In the genomic region with DNA sequence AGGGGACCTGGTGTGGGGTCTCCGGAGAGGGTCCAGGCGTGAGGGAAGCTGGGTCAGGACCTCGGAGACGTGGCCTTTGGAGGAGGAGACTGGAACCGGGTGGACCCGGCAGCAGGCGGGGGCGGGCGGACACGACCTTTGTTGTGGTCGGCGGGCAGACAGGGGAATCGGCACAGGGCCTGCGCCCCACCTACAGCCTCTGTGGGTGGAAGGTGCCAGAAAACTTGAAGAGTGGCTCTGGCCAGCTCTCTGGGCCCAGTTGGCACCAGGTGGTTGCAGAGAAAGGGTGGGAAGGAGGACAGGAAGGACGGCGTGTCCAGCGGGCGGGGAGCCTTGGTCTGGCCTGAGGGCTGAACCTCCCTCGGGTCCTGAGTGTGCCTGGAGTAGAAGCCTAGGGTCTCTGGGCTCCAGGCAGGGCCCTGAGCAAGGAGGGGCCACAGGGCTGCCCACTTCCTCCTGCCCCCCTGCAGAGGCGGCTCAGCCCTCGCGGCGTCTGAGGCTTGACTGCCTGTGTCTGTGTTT, we compare ENCODE assay signal across 19 cellular contexts. TPM values are rescaled to one million over a fixed set of nuclear protein-coding genes. Genes with fewer than 3 reads are reported as not detected.
DNase-seq lines count a peak whose midpoint lies in the region; ATAC-seq, FAIRE-seq and TF ChIP-seq lines count a peak whose summit lies in the region.
"Had no signal": no experiment of that assay in that cellular context is flagged by ENCODE, and none has a peak within 500 bp of the region (broad histone marks: within the 10 kb centered on the region; RNA-seq: fewer than 3 reads in every experiment).

No MANE protein-coding gene starts in this region.

- H3K4me3 ChIP-seq in HepG2 (replicated peaks in 1 of 3; ENCODE audit: insufficient read depth in 1 of 3, low read depth in 2 of 3, low read length in 3 of 3) (peak overlapping the region; percentile 47 to 68 (median 67)), right lobe of liver (no peak overlapping the region), epithelial cell of proximal tubule (ENCODE audit: low read depth, low read length) (peak overlapping the region; percentile 88), neural progenitor cell (no peak overlapping the region), SK-N-SH (ENCODE audit: low read depth in 2 of 2, low read length in 1 of 2) (no peak overlapping the region)
- H3K4me3 ChIP-seq: SK-N-MC had no signal

- peaks cover 14% of the 10 kb centered on the region for H3K4me1 Mint-ChIP-seq in neural progenitor cell
- peaks cover 5% of the 10 kb centered on the region for H3K4me1 Mint-ChIP-seq in activated naive CD8-positive, alpha-beta T cell treated with anti-CD3 and anti-CD28 coated beads for 36 hours

- TF ChIP-seq CTCF in HepG2 (CRISPR knock-in tag; IDR thresholded peaks at IDR 0.05), result no peak
- no peak for TF ChIP-seq CTCF in right lobe of liver (IDR thresholded peaks at IDR 0.05)
- TF ChIP-seq CTCF in epithelial cell of proximal tubule (conservative IDR thresholded peaks at IDR 0.05; ENCODE audit: low read depth, low read length), result no peak
- no peak for TF ChIP-seq CTCF in neural progenitor cell (IDR thresholded peaks at IDR 0.05)
- no peak for TF ChIP-seq CTCF in SK-N-SH (IDR thresholded peaks at IDR 0.05)

- peak overlapping the region; percentile 63 for H3K9ac ChIP-seq in HepG2 (ENCODE audit: insufficient read depth, low read depth, low read length)
- H3K9ac ChIP-seq in neural progenitor cell, result no peak overlapping the region
- H3K9ac ChIP-seq in SK-N-SH, result no peak overlapping the region

- H3K4me3 Mint-ChIP-seq in neural progenitor cell, result no peak overlapping the region
- no peak overlapping the region for H3K4me3 Mint-ChIP-seq in activated naive CD8-positive, alpha-beta T cell treated with anti-CD3 and anti-CD28 coated beads for 36 hours
- H3K4me3 Mint-ChIP-seq: activated CD8-positive, alpha-beta memory T cell treated with anti-CD3 and anti-CD28 coated beads, Interleukin-2, amount 10 ng/mL, durations not matched to agents 7 days and 5 days; stimulated activated naive B cell treated with anti-CD40 and anti-IgM and Interleukin-4, amounts not matched to agents 10 μg/mL and 1 μg/mL and 100 μg/mL, for 72 hours had no signal

- in situ Hi-C loops in HepG2 (cut with HindIII; ENCODE audit: extremely low pct_ligation_motif_present, low pct_unique_long_range_greater_than_20kb), result no loop called here

- 8% methylated on average over 22 of the region's 23 CpGs for WGBS in HepG2 (ENCODE audit: low lambda C conversion rate)
- WGBS in right lobe of liver (ENCODE audit: insufficient coverage, low coverage, low lambda C conversion rate, missing lambda C conversion rate), result 48% methylated on average over 6 of the region's 23 CpGs
- WGBS in SK-N-SH (ENCODE audit: low lambda C conversion rate), result 76% methylated on average over 10 of the region's 23 CpGs

- H3K9me3 ChIP-seq in HepG2 (ENCODE audit: low read length), result no peaks in the 10 kb centered on the region
- no peaks in the 10 kb centered on the region for H3K9me3 ChIP-seq in right lobe of liver
- no peaks in the 10 kb centered on the region for H3K9me3 ChIP-seq in neural progenitor cell (ENCODE audit: low read depth)
- no peaks in the 10 kb centered on the region for H3K9me3 ChIP-seq in SK-N-SH
- H3K9me3 ChIP-seq: vagina had no signal

- H3K4me1 ChIP-seq in HepG2 (ENCODE audit: insufficient read depth, low read length) (peaks cover 56% of the 10 kb centered on the region), right lobe of liver (no peaks in the 10 kb centered on the region), neural progenitor cell (peaks cover 28% of the 10 kb centered on the region), SK-N-SH (ENCODE audit: control insufficient read depth in 1 of 2, insufficient read depth in 2 of 2, low read depth in 1 of 2, low read length in 1 of 2) (no peaks in the 10 kb centered on the region)

- TF ChIP-seq EP300 in HepG2 (IDR thresholded peaks at IDR 0.05; ENCODE audit: low read depth in 2 of 2, low read length in 2 of 2), result no peak
- no peak for TF ChIP-seq EP300 in HepG2 (CRISPR knock-in tag; IDR thresholded peaks at IDR 0.05; ENCODE audit: borderline replicate concordance)
- TF ChIP-seq EP300 in SK-N-SH (IDR thresholded peaks at IDR 0.05; ENCODE audit: borderline replicate concordance in 1 of 2, low read depth in 1 of 2, low read length in 1 of 2), result no peak

- peaks cover 0 to under 1% of the 10 kb centered on the region in 2 experiments; a peak in 1 of 5 replicates for H3K27me3 ChIP-seq in HepG2 (ENCODE audit: control insufficient read depth in 1 of 2, insufficient read depth in 2 of 2, low read length in 2 of 2)
- no peaks in the 10 kb centered on the region for H3K27me3 ChIP-seq in right lobe of liver
- peaks cover 38% of the 10 kb centered on the region for H3K27me3 ChIP-seq in neural progenitor cell
- H3K27me3 ChIP-seq in SK-N-SH (ENCODE audit: insufficient read depth), result no peaks in the 10 kb centered on the region
- H3K27me3 ChIP-seq: vagina had no signal

- DNase-seq in HepG2 (ENCODE audit: low spot score) (no peak), right lobe of liver (no peak), epithelial cell of proximal tubule (ENCODE audit: low read depth) (no peak), neural progenitor cell (ENCODE audit: low spot score) (no peak), SK-N-SH (no peak)
- DNase-seq in activated naive CD8-positive, alpha-beta T cell treated with anti-CD3 and anti-CD28 coated beads for 36 hours, result no peak
- DNase-seq: activated CD8-positive, alpha-beta memory T cell treated with anti-CD3 and anti-CD28 coated beads, Interleukin-2, amount 10 ng/mL, durations not matched to agents 7 days and 5 days; activated naive CD4-positive, alpha-beta T cell treated with anti-CD3 and anti-CD28 coated beads, Interleukin-2, amount 50 U/mL, for 16 hours; effector memory CD8-positive, alpha-beta T cell; GDM1; islet precursor cell; MM.1S; NCI-H2171; stimulated activated naive B cell treated with anti-CD40 and anti-IgM and Interleukin-4, amounts not matched to agents 10 μg/mL and 1 μg/mL and 100 μg/mL, for 72 hours had no signal

- peak overlapping the region; percentile 25 for H3K27ac ChIP-seq in HepG2 (ENCODE audit: extremely low read length, insufficient read depth, low read length)
- H3K27ac ChIP-seq in right lobe of liver, result no peak overlapping the region
- no peak overlapping the region for H3K27ac ChIP-seq in neural progenitor cell
- H3K27ac ChIP-seq in SK-N-SH (ENCODE audit: low read depth in 2 of 2, low read length in 1 of 2), result no peak overlapping the region
- H3K27ac ChIP-seq: SK-N-MC had no signal

- FAIRE-seq in HepG2 (lab: Jason Lieb, UNC), result no peak

- no peaks in the 10 kb centered on the region for H3K9me3 Mint-ChIP-seq in neural progenitor cell
- no peaks in the 10 kb centered on the region for H3K9me3 Mint-ChIP-seq in activated naive CD8-positive, alpha-beta T cell treated with anti-CD3 and anti-CD28 coated beads for 36 hours
- H3K9me3 Mint-ChIP-seq: effector memory CD8-positive, alpha-beta T cell; stimulated activated naive B cell treated with anti-CD40 and anti-IgM and Interleukin-4, amounts not matched to agents 10 μg/mL and 1 μg/mL and 100 μg/mL, for 72 hours had no signal

- no TSS peak for BruUV-seq in HepG2 (replicated peaks; lab: Mats Ljungman, UMichigan)

- H3K36me3 ChIP-seq in HepG2 (replicated peaks in 1 of 2; ENCODE audit: control insufficient read depth in 1 of 2, insufficient read depth in 2 of 2, low read length in 2 of 2) (no peaks in the 10 kb centered on the region), right lobe of liver (no peaks in the 10 kb centered on the region), neural progenitor cell (no peaks in the 10 kb centered on the region), SK-N-SH (replicated peaks in 1 of 2; ENCODE audit: control insufficient read depth in 1 of 2, insufficient read depth in 2 of 2, low read length in 1 of 2) (no peaks in the 10 kb centered on the region)
- H3K36me3 ChIP-seq: vagina had no signal

- H3K79me2 ChIP-seq in HepG2 (ENCODE audit: insufficient read depth, low read length), result no peaks in the 10 kb centered on the region
- no peaks in the 10 kb centered on the region for H3K79me2 ChIP-seq in neural progenitor cell (ENCODE audit: low read depth)
- H3K79me2 ChIP-seq in SK-N-SH (ENCODE audit: insufficient read depth), result no peaks in the 10 kb centered on the region

- H3F3A ChIP-seq in neural progenitor cell (ENCODE audit: low read depth), result peaks cover 17% of the 10 kb centered on the region
- H3F3A ChIP-seq in SK-N-SH (replicated peaks; ENCODE audit: insufficient read depth), result no peaks in the 10 kb centered on the region

- CTCF ChIA-PET in HepG2 (lab: Yijun Ruan, JAX; ENCODE audit: low intra/inter-chr PET ratio, low total read pairs), result no interaction called here
- CTCF ChIA-PET in SK-N-SH (lab: Yijun Ruan, JAX), result no interaction called here

- no peaks in the 10 kb centered on the region for H4K20me1 ChIP-seq in HepG2 (ENCODE audit: insufficient read depth, low read length)
- no peaks in the 10 kb centered on the region for H4K20me1 ChIP-seq in neural progenitor cell (ENCODE audit: low read depth)
- H4K20me1 ChIP-seq in SK-N-SH (ENCODE audit: insufficient read depth), result no peaks in the 10 kb centered on the region

- ATAC-seq in HepG2, result peak; percentile 2
- ATAC-seq in right lobe of liver, result no peak
- ATAC-seq in HG02642 (IDR thresholded peaks at IDR 0.05; ENCODE audit: poor library complexity, unreplicated experiment), result no peak
- no peak for ATAC-seq in HG03565 (IDR thresholded peaks at IDR 0.05; ENCODE audit: unreplicated experiment)
- ATAC-seq: activated CD8-positive, alpha-beta memory T cell treated with anti-CD3 and anti-CD28 coated beads, Interleukin-2, amount 10 ng/mL, durations not matched to agents 7 days and 5 days; effector memory CD8-positive, alpha-beta T cell; stimulated activated naive B cell treated with anti-CD40 and anti-IgM and Interleukin-4, amounts not matched to agents 10 μg/mL and 1 μg/mL and 100 μg/mL, for 72 hours had no signal

- H3K27ac Mint-ChIP-seq in neural progenitor cell, result peak overlapping the region; percentile 74
- no peak overlapping the region for H3K27ac Mint-ChIP-seq in activated naive CD8-positive, alpha-beta T cell treated with anti-CD3 and anti-CD28 coated beads for 36 hours
- H3K27ac Mint-ChIP-seq: activated CD8-positive, alpha-beta memory T cell treated with anti-CD3 and anti-CD28 coated beads, Interleukin-2, amount 10 ng/mL, durations not matched to agents 7 days and 5 days; stimulated activated naive B cell treated with anti-CD40 and anti-IgM and Interleukin-4, amounts not matched to agents 10 μg/mL and 1 μg/mL and 100 μg/mL, for 72 hours had no signal

- no peaks in the 10 kb centered on the region for H3K9me2 ChIP-seq in SK-N-SH

- H3K4me2 ChIP-seq in HepG2 (ENCODE audit: low read depth, low read length) (peak overlapping the region; percentile 82), neural progenitor cell (no peak overlapping the region), SK-N-SH (no peak overlapping the region)

- intact Hi-C loops in HepG2 (cut with micrococcal nuclease; ENCODE audit: unreplicated experiment), result no loop called here
- intact Hi-C loops in right lobe of liver (cut with DNase I), result no loop called here

- no peaks in the 10 kb centered on the region for H3K36me3 Mint-ChIP-seq in neural progenitor cell
- H3K36me3 Mint-ChIP-seq in activated naive CD8-positive, alpha-beta T cell treated with anti-CD3 and anti-CD28 coated beads for 36 hours, result no peaks in the 10 kb centered on the region
- H3K36me3 Mint-ChIP-seq: activated CD8-positive, alpha-beta memory T cell treated with anti-CD3 and anti-CD28 coated beads, Interleukin-2, amount 10 ng/mL, durations not matched to agents 7 days and 5 days; stimulated activated naive B cell treated with anti-CD40 and anti-IgM and Interleukin-4, amounts not matched to agents 10 μg/mL and 1 μg/mL and 100 μg/mL, for 72 hours had no signal

- no peak for TF ChIP-seq RAD21 in HepG2 (CRISPR knock-in tag; IDR thresholded peaks at IDR 0.05)
- no peak for TF ChIP-seq RAD21 in SK-N-SH (IDR thresholded peaks at IDR 0.05; ENCODE audit: low read length)

- TF ChIP-seq POLR2A in HepG2 (IDR thresholded peaks at IDR 0.05; ENCODE audit: insufficient read depth in 1 of 2, low read depth in 2 of 2, low read length in 2 of 2), result no peak
- no peak for TF ChIP-seq POLR2A in right lobe of liver (IDR thresholded peaks at IDR 0.05)

- POLR2A ChIA-PET in HepG2 (lab: Yijun Ruan, JAX) (interaction anchor here (1.4 to 7.4 kb wide), 12 partner anchors 9 to 160 kb away, joined by 4 to 93 read pairs (median 7); a partner anchor contains a TSS), SK-N-SH (lab: Yijun Ruan, JAX) (no interaction called here)

- H2AFZ ChIP-seq in HepG2 (ENCODE audit: low read length) (no peak overlapping the region), neural progenitor cell (replicated peaks) (no peak overlapping the region), SK-N-SH (ENCODE audit: low read depth) (no peak overlapping the region)

- peaks cover 6% of the 10 kb centered on the region for H3K27me3 Mint-ChIP-seq in neural progenitor cell (ENCODE audit: insufficient read depth, low read depth)
- peaks cover 4% of the 10 kb centered on the region for H3K27me3 Mint-ChIP-seq in activated naive CD8-positive, alpha-beta T cell treated with anti-CD3 and anti-CD28 coated beads for 36 hours

RNA-seq across cellular contexts. Expression of a gene that starts 7.7 kb away (rescaled TPM):
- total RNA-seq in HepG2 (2016; rRNA removed; fragmentation: Illumina TruSeq; extraction: Trizol), result not detected in 2 replicates
- total RNA-seq in HepG2 (2016; cell fraction: cytosol; rRNA removed; fragmentation: Illumina TruSeq; extraction: Trizol; ENCODE audit: low read depth), result not detected in 2 replicates
- total RNA-seq in HepG2 (2016; cell fraction: insoluble cytoplasmic fraction; rRNA removed; fragmentation: Illumina TruSeq; extraction: Trizol), result not detected in 2 replicates
- total RNA-seq in HepG2 (2016; cell fraction: membrane; rRNA removed; fragmentation: Illumina TruSeq; extraction: Trizol), result not detected in 2 replicates
- total RNA-seq in HepG2 (2016; cell fraction: nucleus; rRNA removed; fragmentation: Illumina TruSeq; extraction: Trizol), result not detected in 2 replicates
- polyA plus RNA-seq in HepG2 (2011; rRNA removed), result not detected in 2 replicates
- polyA plus RNA-seq in HepG2 (2011; cell fraction: cytosol; rRNA removed), result 0.06 and 0.08 TPM in 2 replicates
- 0.24 and 0.48 TPM in 2 replicates for polyA plus RNA-seq in HepG2 (2011; cell fraction: nucleus; rRNA removed)
- polyA plus RNA-seq in HepG2 (2012), result 0.07 TPM in 1 of 2 replicates, not detected in the other
- polyA plus RNA-seq in HepG2 (2016; cell fraction: cytosol; fragmentation: Illumina TruSeq; extraction: Trizol; ENCODE audit: low read depth), result not detected in 2 replicates
- polyA plus RNA-seq in HepG2 (2016; cell fraction: insoluble cytoplasmic fraction; fragmentation: Illumina TruSeq; extraction: Trizol; ENCODE audit: low read depth), result not detected in 2 replicates
- not detected in 2 replicates for polyA plus RNA-seq in HepG2 (2016; cell fraction: membrane; fragmentation: Illumina TruSeq; extraction: Trizol; ENCODE audit: low read depth)
- polyA plus RNA-seq in HepG2 (2016; cell fraction: nucleus; fragmentation: Illumina TruSeq; extraction: Trizol; ENCODE audit: insufficient read depth, low read depth), result not detected in 2 replicates
- 0.18 TPM in 1 of 2 replicates, not detected in the other for polyA minus RNA-seq in HepG2 (2011; rRNA and poly(A)+ RNA removed; ENCODE audit: low replicate concordance)
- polyA minus RNA-seq in HepG2 (2011; cell fraction: cytosol; rRNA and poly(A)+ RNA removed), result not detected in 2 replicates
- not detected in 2 replicates for polyA minus RNA-seq in HepG2 (2011; cell fraction: nucleus; rRNA and poly(A)+ RNA removed)
- not detected for total RNA-seq in right lobe of liver
- not detected in 2 replicates for total RNA-seq in epithelial cell of proximal tubule
- total RNA-seq in neural progenitor cell (ENCODE audit: low replicate concordance), result 0.22 TPM in 1 of 2 replicates, not detected in the other
- not detected for total RNA-seq in activated naive CD8-positive, alpha-beta T cell treated with anti-CD3 and anti-CD28 coated beads for 36 hours
- not detected in 2 replicates for polyA plus RNA-seq in SK-N-SH (2012; rRNA removed)
- polyA plus RNA-seq in SK-N-SH (2012; cell fraction: cytosol; rRNA removed), result not detected in 2 replicates
- polyA plus RNA-seq in SK-N-SH (2012; cell fraction: nucleus; rRNA removed), result not detected in 2 replicates
- total RNA-seq: activated CD8-positive, alpha-beta memory T cell treated with anti-CD3 and anti-CD28 coated beads, Interleukin-2, amount 10 ng/mL, durations not matched to agents 7 days and 5 days; pulmonary artery endothelial cell; vagina had no signal

RNA-seq across cellular contexts. Expression of a gene that starts 40.4 kb away (rescaled TPM):
- not detected in 2 replicates for total RNA-seq in HepG2 (2016; rRNA removed; fragmentation: Illumina TruSeq; extraction: Trizol)
- total RNA-seq in HepG2 (2016; cell fraction: cytosol; rRNA removed; fragmentation: Illumina TruSeq; extraction: Trizol; ENCODE audit: low read depth), result not detected in 2 replicates
- not detected in 2 replicates for total RNA-seq in HepG2 (2016; cell fraction: insoluble cytoplasmic fraction; rRNA removed; fragmentation: Illumina TruSeq; extraction: Trizol)
- total RNA-seq in HepG2 (2016; cell fraction: membrane; rRNA removed; fragmentation: Illumina TruSeq; extraction: Trizol), result not detected in 2 replicates
- total RNA-seq in HepG2 (2016; cell fraction: nucleus; rRNA removed; fragmentation: Illumina TruSeq; extraction: Trizol), result not detected in 2 replicates
- polyA plus RNA-seq in HepG2 (2011; rRNA removed), result not detected in 2 replicates
- not detected in 2 replicates for polyA plus RNA-seq in HepG2 (2011; cell fraction: cytosol; rRNA removed)
- polyA plus RNA-seq in HepG2 (2011; cell fraction: nucleus; rRNA removed), result 0.19 TPM in 1 of 2 replicates, not detected in the other
- polyA plus RNA-seq in HepG2 (2012), result not detected in 2 replicates
- not detected in 2 replicates for polyA plus RNA-seq in HepG2 (2016; cell fraction: cytosol; fragmentation: Illumina TruSeq; extraction: Trizol; ENCODE audit: low read depth)
- polyA plus RNA-seq in HepG2 (2016; cell fraction: insoluble cytoplasmic fraction; fragmentation: Illumina TruSeq; extraction: Trizol; ENCODE audit: low read depth), result not detected in 2 replicates
- not detected in 2 replicates for polyA plus RNA-seq in HepG2 (2016; cell fraction: membrane; fragmentation: Illumina TruSeq; extraction: Trizol; ENCODE audit: low read depth)
- polyA plus RNA-seq in HepG2 (2016; cell fraction: nucleus; fragmentation: Illumina TruSeq; extraction: Trizol; ENCODE audit: insufficient read depth, low read depth), result not detected in 2 replicates
- polyA minus RNA-seq in HepG2 (2011; rRNA and poly(A)+ RNA removed; ENCODE audit: low replicate concordance), result not detected in 2 replicates
- polyA minus RNA-seq in HepG2 (2011; cell fraction: cytosol; rRNA and poly(A)+ RNA removed), result not detected in 2 replicates
- polyA minus RNA-seq in HepG2 (2011; cell fraction: nucleus; rRNA and poly(A)+ RNA removed), result not detected in 2 replicates
- total RNA-seq in right lobe of liver, result under 1 TPM in 2 of 6 experiments, not detected in 4; 0.24 to 0.27 TPM
- total RNA-seq in epithelial cell of proximal tubule, result 0.65 and 3.1 TPM in 2 replicates
- total RNA-seq in neural progenitor cell (ENCODE audit: low replicate concordance), result not detected in 2 replicates
- 10 to 100 TPM; 52.5 to 53.3 TPM for total RNA-seq in activated naive CD8-positive, alpha-beta T cell treated with anti-CD3 and anti-CD28 coated beads for 36 hours
- 0.05 TPM in 1 of 2 replicates, not detected in the other for polyA plus RNA-seq in SK-N-SH (2012; rRNA removed)
- polyA plus RNA-seq in SK-N-SH (2012; cell fraction: cytosol; rRNA removed), result 0.03 and 0.06 TPM in 2 replicates
- polyA plus RNA-seq in SK-N-SH (2012; cell fraction: nucleus; rRNA removed), result 0.41 TPM in 1 of 2 replicates, not detected in the other
- total RNA-seq: pulmonary artery endothelial cell had no signal

RNA-seq across cellular contexts. Expression of a gene that starts 48.0 kb away (rescaled TPM):
- total RNA-seq in HepG2 (2016; rRNA removed; fragmentation: Illumina TruSeq; extraction: Trizol) (not detected in 2 replicates), right lobe of liver (under 1 TPM in 4 of 6 experiments, not detected in 2; 0.20 to 0.99 (median 0.28) TPM), epithelial cell of proximal tubule (0.36 and 0.40 TPM in 2 replicates), neural progenitor cell (ENCODE audit: low replicate concordance) (0.09 TPM in 1 of 2 replicates, not detected in the other)
- not detected in 2 replicates for total RNA-seq in HepG2 (2016; cell fraction: cytosol; rRNA removed; fragmentation: Illumina TruSeq; extraction: Trizol; ENCODE audit: low read depth)
- not detected in 2 replicates for total RNA-seq in HepG2 (2016; cell fraction: insoluble cytoplasmic fraction; rRNA removed; fragmentation: Illumina TruSeq; extraction: Trizol)
- not detected in 2 replicates for total RNA-seq in HepG2 (2016; cell fraction: membrane; rRNA removed; fragmentation: Illumina TruSeq; extraction: Trizol)
- total RNA-seq in HepG2 (2016; cell fraction: nucleus; rRNA removed; fragmentation: Illumina TruSeq; extraction: Trizol), result not detected in 2 replicates
- polyA plus RNA-seq in HepG2 (2011; rRNA removed) (0.21 TPM in 1 of 2 replicates, not detected in the other), SK-N-SH (2012; rRNA removed) (not detected in 2 replicates)
- 0.03 TPM in 1 of 2 replicates, not detected in the other for polyA plus RNA-seq in HepG2 (2011; cell fraction: cytosol; rRNA removed)
- polyA plus RNA-seq in HepG2 (2011; cell fraction: nucleus; rRNA removed), result 0.18 and 0.28 TPM in 2 replicates
- polyA plus RNA-seq in HepG2 (2012), result not detected in 2 replicates
- polyA plus RNA-seq in HepG2 (2016; cell fraction: cytosol; fragmentation: Illumina TruSeq; extraction: Trizol; ENCODE audit: low read depth), result not detected in 2 replicates
- polyA plus RNA-seq in HepG2 (2016; cell fraction: insoluble cytoplasmic fraction; fragmentation: Illumina TruSeq; extraction: Trizol; ENCODE audit: low read depth), result not detected in 2 replicates
- not detected in 2 replicates for polyA plus RNA-seq in HepG2 (2016; cell fraction: membrane; fragmentation: Illumina TruSeq; extraction: Trizol; ENCODE audit: low read depth)
- polyA plus RNA-seq in HepG2 (2016; cell fraction: nucleus; fragmentation: Illumina TruSeq; extraction: Trizol; ENCODE audit: insufficient read depth, low read depth), result not detected in 2 replicates
- polyA minus RNA-seq in HepG2 (2011; rRNA and poly(A)+ RNA removed; ENCODE audit: low replicate concordance), result not detected in 2 replicates
- polyA minus RNA-seq in HepG2 (2011; cell fraction: cytosol; rRNA and poly(A)+ RNA removed), result not detected in 2 replicates
- not detected in 2 replicates for polyA minus RNA-seq in HepG2 (2011; cell fraction: nucleus; rRNA and poly(A)+ RNA removed)
- total RNA-seq in activated naive CD8-positive, alpha-beta T cell treated with anti-CD3 and anti-CD28 coated beads for 36 hours, result 100 to 1,000 TPM; 110 to 111 TPM
- not detected in 2 replicates for polyA plus RNA-seq in SK-N-SH (2012; cell fraction: cytosol; rRNA removed)
- polyA plus RNA-seq in SK-N-SH (2012; cell fraction: nucleus; rRNA removed), result 0.08 and 0.13 TPM in 2 replicates
- total RNA-seq: vagina had no signal

RNA-seq across cellular contexts. Expression of a gene that starts 50.1 kb away (rescaled TPM):
- 3.8 and 6.7 TPM in 2 replicates for total RNA-seq in HepG2 (2016; rRNA removed; fragmentation: Illumina TruSeq; extraction: Trizol)
- 6.3 and 6.8 TPM in 2 replicates for total RNA-seq in HepG2 (2016; cell fraction: cytosol; rRNA removed; fragmentation: Illumina TruSeq; extraction: Trizol; ENCODE audit: low read depth)
- total RNA-seq in HepG2 (2016; cell fraction: insoluble cytoplasmic fraction; rRNA removed; fragmentation: Illumina TruSeq; extraction: Trizol), result 3.6 and 6.6 TPM in 2 replicates
- 7.4 and 7.9 TPM in 2 replicates for total RNA-seq in HepG2 (2016; cell fraction: membrane; rRNA removed; fragmentation: Illumina TruSeq; extraction: Trizol)
- 6.3 and 7.7 TPM in 2 replicates for total RNA-seq in HepG2 (2016; cell fraction: nucleus; rRNA removed; fragmentation: Illumina TruSeq; extraction: Trizol)
- 3.8 and 4.2 TPM in 2 replicates for polyA plus RNA-seq in HepG2 (2011; rRNA removed)
- polyA plus RNA-seq in HepG2 (2011; cell fraction: cytosol; rRNA removed), result 1.7 and 4.2 TPM in 2 replicates
- polyA plus RNA-seq in HepG2 (2011; cell fraction: nucleus; rRNA removed), result 22.9 and 35.9 TPM in 2 replicates
- 2.8 and 3.2 TPM in 2 replicates for polyA plus RNA-seq in HepG2 (2012)
- polyA plus RNA-seq in HepG2 (2016; cell fraction: cytosol; fragmentation: Illumina TruSeq; extraction: Trizol; ENCODE audit: low read depth), result 4.7 and 6.0 TPM in 2 replicates
- polyA plus RNA-seq in HepG2 (2016; cell fraction: insoluble cytoplasmic fraction; fragmentation: Illumina TruSeq; extraction: Trizol; ENCODE audit: low read depth), result 3.5 and 4.0 TPM in 2 replicates
- 7.0 and 8.1 TPM in 2 replicates for polyA plus RNA-seq in HepG2 (2016; cell fraction: membrane; fragmentation: Illumina TruSeq; extraction: Trizol; ENCODE audit: low read depth)
- polyA plus RNA-seq in HepG2 (2016; cell fraction: nucleus; fragmentation: Illumina TruSeq; extraction: Trizol; ENCODE audit: insufficient read depth, low read depth), result 19.9 and 20.1 TPM in 2 replicates
- polyA minus RNA-seq in HepG2 (2011; rRNA and poly(A)+ RNA removed; ENCODE audit: low replicate concordance), result 2.9 and 5.6 TPM in 2 replicates
- polyA minus RNA-seq in HepG2 (2011; cell fraction: cytosol; rRNA and poly(A)+ RNA removed), result 2.1 and 2.2 TPM in 2 replicates
- polyA minus RNA-seq in HepG2 (2011; cell fraction: nucleus; rRNA and poly(A)+ RNA removed), result 3.7 and 4.5 TPM in 2 replicates
- total RNA-seq in right lobe of liver, result 1 to 10 TPM; 4.0 to 7.7 (median 6.4) TPM
- 20.2 and 24.9 TPM in 2 replicates for total RNA-seq in epithelial cell of proximal tubule
- 8.0 and 24.0 TPM in 2 replicates for total RNA-seq in neural progenitor cell (ENCODE audit: low replicate concordance)
- total RNA-seq in activated naive CD8-positive, alpha-beta T cell treated with anti-CD3 and anti-CD28 coated beads for 36 hours, result 10 to 100 TPM; 18.9 to 19.0 TPM
- polyA plus RNA-seq in SK-N-SH (2012; rRNA removed), result 10.1 and 10.2 TPM in 2 replicates
- 3.0 and 4.9 TPM in 2 replicates for polyA plus RNA-seq in SK-N-SH (2012; cell fraction: cytosol; rRNA removed)
- 57.7 and 66.0 TPM in 2 replicates for polyA plus RNA-seq in SK-N-SH (2012; cell fraction: nucleus; rRNA removed)

Comparison
In these comparisons a context has a peak if more than half of its experiments do, and no peak if none do; other contexts are left out.
1. H3K4me3 ChIP-seq: peak in HepG2 (3 of 3) and epithelial cell of proximal tubule (single experiment); none in right lobe of liver (0 of 3), neural progenitor cell (single experiment) and SK-N-SH (0 of 2).
2. RNA of a gene that starts 40.4 kb away (total RNA-seq): 52.5 to 53.3 TPM in activated naive CD8-positive, alpha-beta T cell treated with anti-CD3 and anti-CD28 coated beads for 36 hours; 0.65 to 3.1 TPM in epithelial cell of proximal tubule, 0.24 to 0.27 TPM in right lobe of liver, not detected in HepG2 and not detected in neural progenitor cell; every median in the first group is over 10 times any median in the second.
3. RNA of a gene that starts 48.0 kb away (total RNA-seq): 110 to 111 TPM in activated naive CD8-positive, alpha-beta T cell treated with anti-CD3 and anti-CD28 coated beads for 36 hours; 0.36 to 0.40 TPM in epithelial cell of proximal tubule, 0.20 to 0.99 TPM in right lobe of liver, not detected in HepG2 and 0.09 TPM in neural progenitor cell; every median in the first group is over 10 times any median in the second.